1 cellular context compared by ENCODE assay signal in genomic region chr7:544528-545221, GRCh38.
TF ChIP-seq lines count a peak whose summit lies in the region.

No MANE protein-coding gene starts in this region.

TF ChIP-seq in K562, 482 proteins besides CTCF, POLR2A, EP300 and RAD21 (continued from another document):
- TF ChIP-seq FOXP4 (CRISPR knock-in tag; IDR thresholded peaks at IDR 0.05; ENCODE audit: borderline replicate concordance): no peak
- TF ChIP-seq RBM25 (IDR thresholded peaks at IDR 0.05; ENCODE audit: low read depth, low read length, severe bottlenecking): peak; percentile 40
- TF ChIP-seq, protein P1, sequence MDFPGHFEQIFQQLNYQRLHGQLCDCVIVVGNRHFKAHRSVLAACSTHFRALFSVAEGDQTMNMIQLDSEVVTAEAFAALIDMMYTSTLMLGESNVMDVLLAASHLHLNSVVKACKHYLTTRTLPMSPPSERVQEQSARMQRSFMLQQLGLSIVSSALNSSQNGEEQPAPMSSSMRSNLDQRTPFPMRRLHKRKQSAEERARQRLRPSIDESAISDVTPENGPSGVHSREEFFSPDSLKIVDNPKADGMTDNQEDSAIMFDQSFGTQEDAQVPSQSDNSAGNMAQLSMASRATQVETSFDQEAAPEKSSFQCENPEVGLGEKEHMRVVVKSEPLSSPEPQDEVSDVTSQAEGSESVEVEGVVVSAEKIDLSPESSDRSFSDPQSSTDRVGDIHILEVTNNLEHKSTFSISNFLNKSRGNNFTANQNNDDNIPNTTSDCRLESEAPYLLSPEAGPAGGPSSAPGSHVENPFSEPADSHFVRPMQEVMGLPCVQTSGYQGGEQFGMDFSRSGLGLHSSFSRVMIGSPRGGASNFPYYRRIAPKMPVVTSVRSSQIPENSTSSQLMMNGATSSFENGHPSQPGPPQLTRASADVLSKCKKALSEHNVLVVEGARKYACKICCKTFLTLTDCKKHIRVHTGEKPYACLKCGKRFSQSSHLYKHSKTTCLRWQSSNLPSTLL (IDR thresholded peaks at IDR 0.05): no peak
- TF ChIP-seq ZNF436 (CRISPR knock-in tag; IDR thresholded peaks at IDR 0.05): no peak
- TF ChIP-seq BCL6 (CRISPR knock-in tag; IDR thresholded peaks at IDR 0.05): no peak
- TF ChIP-seq, protein P2, sequence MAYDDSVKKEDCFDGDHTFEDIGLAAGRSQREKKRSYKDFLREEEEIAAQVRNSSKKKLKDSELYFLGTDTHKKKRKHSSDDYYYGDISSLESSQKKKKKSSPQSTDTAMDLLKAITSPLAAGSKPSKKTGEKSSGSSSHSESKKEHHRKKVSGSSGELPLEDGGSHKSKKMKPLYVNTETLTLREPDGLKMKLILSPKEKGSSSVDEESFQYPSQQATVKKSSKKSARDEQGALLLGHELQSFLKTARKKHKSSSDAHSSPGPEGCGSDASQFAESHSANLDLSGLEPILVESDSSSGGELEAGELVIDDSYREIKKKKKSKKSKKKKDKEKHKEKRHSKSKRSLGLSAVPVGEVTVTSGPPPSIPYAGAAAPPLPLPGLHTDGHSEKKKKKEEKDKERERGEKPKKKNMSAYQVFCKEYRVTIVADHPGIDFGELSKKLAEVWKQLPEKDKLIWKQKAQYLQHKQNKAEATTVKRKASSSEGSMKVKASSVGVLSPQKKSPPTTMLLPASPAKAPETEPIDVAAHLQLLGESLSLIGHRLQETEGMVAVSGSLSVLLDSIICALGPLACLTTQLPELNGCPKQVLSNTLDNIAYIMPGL (CRISPR knock-in tag; IDR thresholded peaks at IDR 0.05): no peak
- TF ChIP-seq ZNF583 (CRISPR knock-in tag; IDR thresholded peaks at IDR 0.05): no peak
- TF ChIP-seq ZFP36 (IDR thresholded peaks at IDR 0.05; ENCODE audit: low read depth, low read length, partially characterized antibody): peak; percentile 44
